ENCODE assay signal across 9 cellular contexts in genomic region chr12:31736472-31736871, GRCh38. TPM values are rescaled to one million over a fixed set of nuclear protein-coding genes. Genes with fewer than 3 reads are reported as not detected.
DNase-seq lines count a peak whose midpoint lies in the region; ATAC-seq, FAIRE-seq and TF ChIP-seq lines count a peak whose summit lies in the region.
"Had no signal": no experiment of that assay in that cellular context is flagged by ENCODE, and none has a peak within 500 bp of the region (broad histone marks: within the 10 kb centered on the region; RNA-seq: fewer than 3 reads in every experiment).

No MANE protein-coding gene starts in this region.

- H3K27me3 ChIP-seq in endothelial cell of umbilical vein (ENCODE audit: control insufficient read depth in 2 of 2, insufficient read depth in 2 of 2, low read length in 2 of 2) = no peaks in the 10 kb centered on the region

- no peaks in the 10 kb centered on the region for H4K20me1 ChIP-seq in endothelial cell of umbilical vein (replicated peaks; ENCODE audit: control insufficient read depth, extremely low read depth, insufficient read depth, low read length)

- peak; percentile 54 for ATAC-seq in HG03342 (IDR thresholded peaks at IDR 0.05; ENCODE audit: unreplicated experiment)
- peak; percentile 82 for ATAC-seq in activated CD4-positive, alpha-beta T cell treated with anti-CD3 and anti-CD28 coated beads for 36 hours

- no peak overlapping the region for H3K4me3 Mint-ChIP-seq in activated CD4-positive, alpha-beta T cell treated with anti-CD3 and anti-CD28 coated beads for 36 hours
- H3K4me3 Mint-ChIP-seq: IgD-negative memory B cell, immature natural killer cell had no signal

- TF ChIP-seq CTCF in endothelial cell of umbilical vein (IDR thresholded peaks at IDR 0.05; ENCODE audit: extremely low read depth in 1 of 2, insufficient read depth in 1 of 2, low read depth in 1 of 2, low read length in 2 of 2) = no peak

- H3K4me3 ChIP-seq in endothelial cell of umbilical vein (replicated peaks in 1 of 3; ENCODE audit: insufficient read depth in 1 of 3, low read depth in 1 of 3, low read length in 3 of 3) = no peak overlapping the region

- no peak overlapping the region for H2AFZ ChIP-seq in endothelial cell of umbilical vein (ENCODE audit: low read depth, low read length)

- no peak overlapping the region for H3K9ac ChIP-seq in endothelial cell of umbilical vein (replicated peaks; ENCODE audit: extremely low read depth, insufficient read depth, low read length)

- BruUV-seq in endothelial cell of umbilical vein (replicated peaks; lab: Mats Ljungman, UMichigan) = no TSS peak

- CTCF ChIA-PET in activated CD4-positive, alpha-beta T cell treated with anti-CD3 and anti-CD28 coated beads for 36 hours (lab: Charles Lee) = interaction anchor here (0.6 to 1.6 kb wide), 4 partner anchors 8 to 400 kb away, joined by 3 to 8 read pairs (median 4); partner anchors contain the start of gene AMN1
- CTCF ChIA-PET in endothelial cell of umbilical vein (lab: Charles Lee) = interaction anchor here (0.6 to 1.2 kb wide), 2 partner anchors 14 to 166 kb away, joined by 3 read pairs; no protein-coding TSS in a partner anchor

- no peak overlapping the region for H3K27ac ChIP-seq in endothelial cell of umbilical vein (ENCODE audit: insufficient read depth, low read depth, low read length)

- H3K4me1 Mint-ChIP-seq in activated CD4-positive, alpha-beta T cell treated with anti-CD3 and anti-CD28 coated beads for 36 hours = peaks cover 60% of the 10 kb centered on the region

- intact Hi-C loops in activated CD4-positive, alpha-beta T cell treated with anti-CD3 and anti-CD28 coated beads for 36 hours (cut with DNase I, micrococcal nuclease) = loop anchor here (1.0 kb wide), 4 partner anchors 10 to 160 kb away; partner anchors contain the start of gene ETFBKMT (in 1 of the 2)
- intact Hi-C loops in endothelial cell of umbilical vein (cut with micrococcal nuclease) = no loop called here

- no peak for FAIRE-seq in endothelial cell of umbilical vein (lab: Jason Lieb, UNC)

- dilution Hi-C loops in endothelial cell of umbilical vein (cut with MboI; ENCODE audit: extremely low pct_ligation_motif_present, low sequenced_read_pairs) = no loop called here

- no peaks in the 10 kb centered on the region for H3K36me3 ChIP-seq in endothelial cell of umbilical vein (ENCODE audit: control insufficient read depth in 2 of 2, extremely low read depth in 1 of 2, insufficient read depth in 2 of 2, low read length in 2 of 2)

- no peaks in the 10 kb centered on the region for H3K9me3 Mint-ChIP-seq in activated CD4-positive, alpha-beta T cell treated with anti-CD3 and anti-CD28 coated beads for 36 hours (ENCODE audit: low read depth)
- H3K9me3 Mint-ChIP-seq: immature natural killer cell had no signal

- no peak overlapping the region for H3K4me2 ChIP-seq in endothelial cell of umbilical vein (ENCODE audit: insufficient read depth, low read length)

- POLR2A ChIA-PET in activated CD4-positive, alpha-beta T cell treated with anti-CD3 and anti-CD28 coated beads for 36 hours (lab: Charles Lee) = interaction anchor here (0.7 to 1.1 kb wide), 3 partner anchors 139 to 158 kb away, joined by 3 to 5 read pairs (median 5); no protein-coding TSS in a partner anchor
- POLR2A ChIA-PET in endothelial cell of umbilical vein (lab: Charles Lee) = no interaction called here

- no peaks in the 10 kb centered on the region for H3K9me3 ChIP-seq in endothelial cell of umbilical vein (replicated peaks; ENCODE audit: control insufficient read depth, insufficient read depth, low read length)

- no peaks in the 10 kb centered on the region for H3K27me3 Mint-ChIP-seq in activated CD4-positive, alpha-beta T cell treated with anti-CD3 and anti-CD28 coated beads for 36 hours
- H3K27me3 Mint-ChIP-seq: IgD-negative memory B cell had no signal

- peak overlapping the region; percentile 83 for H3K27ac Mint-ChIP-seq in activated CD4-positive, alpha-beta T cell treated with anti-CD3 and anti-CD28 coated beads for 36 hours
- H3K27ac Mint-ChIP-seq: immature natural killer cell had no signal

- TF ChIP-seq POLR2A in endothelial cell of umbilical vein (IDR thresholded peaks at IDR 0.05; ENCODE audit: low read depth, low read length) = no peak

- H3K79me2 ChIP-seq in endothelial cell of umbilical vein (ENCODE audit: control insufficient read depth, insufficient read depth, low read length) = no peaks in the 10 kb centered on the region

- no peaks in the 10 kb centered on the region for H3K9me1 ChIP-seq in endothelial cell of umbilical vein (replicated peaks; ENCODE audit: control insufficient read depth, extremely low read depth, insufficient read depth, low read length)

- peak; percentile 82 for DNase-seq in activated CD4-positive, alpha-beta T cell treated with anti-CD3 and anti-CD28 coated beads for 36 hours
- DNase-seq in endothelial cell of umbilical vein (ENCODE audit: low read depth, low spot score) = peak; percentile 40
- DNase-seq in stimulated activated naive CD4-positive, alpha-beta T cell (lab: John Stamatoyannopoulos, UW) = peak; percentile 9 to 87 (median 71)
- DNase-seq in NCI-H2107 (lab: John Stamatoyannopoulos, UW) = no peak
- no peak for DNase-seq in SW480 (ENCODE audit: low spot score)
- no peak for DNase-seq in NCI-H2107 treated with DMSO at 0.1 percent for 48 hours (lab: John Stamatoyannopoulos, UW; ENCODE audit: unreplicated experiment)

- no peaks in the 10 kb centered on the region for H3K36me3 Mint-ChIP-seq in activated CD4-positive, alpha-beta T cell treated with anti-CD3 and anti-CD28 coated beads for 36 hours (ENCODE audit: low read depth)

- H3K4me1 ChIP-seq in endothelial cell of umbilical vein (ENCODE audit: control insufficient read depth, extremely low read depth, insufficient read depth, low read length) = peaks cover 20% of the 10 kb centered on the region

TF ChIP-seq in endothelial cell of umbilical vein, 7 proteins besides CTCF, POLR2A, EP300 and RAD21:
- no peak for TF ChIP-seq GATA2 (IDR thresholded peaks at IDR 0.05; ENCODE audit: insufficient read depth, insufficient read length, low read depth, low read length)

RNA-seq across cellular contexts. Expression of gene AMN1, which starts 7.7 kb away (rescaled TPM):
- total RNA-seq in activated CD4-positive, alpha-beta T cell treated with anti-CD3 and anti-CD28 coated beads for 36 hours = 1 to 10 TPM; 5.1 to 5.8 TPM
- 8.5 and 11.8 TPM in 2 replicates for total RNA-seq in endothelial cell of umbilical vein
- polyA plus RNA-seq in endothelial cell of umbilical vein = 11.3 and 18.0 TPM in 2 replicates
- polyA plus RNA-seq in endothelial cell of umbilical vein (2011; cell fraction: cytosol; rRNA removed) = 14.6 and 15.9 TPM in 2 replicates
- polyA plus RNA-seq in endothelial cell of umbilical vein (2011; cell fraction: nucleus; rRNA removed) = 11.1 and 15.5 TPM in 2 replicates
- 10.9 and 17.3 TPM in 2 replicates for polyA plus RNA-seq in endothelial cell of umbilical vein (2012)
- 10.0 and 12.7 TPM in 2 replicates for polyA minus RNA-seq in endothelial cell of umbilical vein
- 2.6 TPM for polyA minus RNA-seq in endothelial cell of umbilical vein (2011; cell fraction: cytosol; rRNA and poly(A)+ RNA removed)
- 5.9 and 9.0 TPM in 2 replicates for polyA minus RNA-seq in endothelial cell of umbilical vein (2011; cell fraction: nucleus; rRNA and poly(A)+ RNA removed)

Comparison
In these comparisons a context has a peak if more than half of its experiments do, and no peak if none do; other contexts are left out.
1. DNase-seq: peak in activated CD4-positive, alpha-beta T cell treated with anti-CD3 and anti-CD28 coated beads for 36 hours (single experiment), endothelial cell of umbilical vein (single experiment) and stimulated activated naive CD4-positive, alpha-beta T cell (6 of 6); none in NCI-H2107 (single experiment), SW480 (single experiment) and NCI-H2107 treated with DMSO at 0.1 percent for 48 hours (single experiment).